ENCODE assay signal across 9 cellular contexts in the genomic region with DNA sequence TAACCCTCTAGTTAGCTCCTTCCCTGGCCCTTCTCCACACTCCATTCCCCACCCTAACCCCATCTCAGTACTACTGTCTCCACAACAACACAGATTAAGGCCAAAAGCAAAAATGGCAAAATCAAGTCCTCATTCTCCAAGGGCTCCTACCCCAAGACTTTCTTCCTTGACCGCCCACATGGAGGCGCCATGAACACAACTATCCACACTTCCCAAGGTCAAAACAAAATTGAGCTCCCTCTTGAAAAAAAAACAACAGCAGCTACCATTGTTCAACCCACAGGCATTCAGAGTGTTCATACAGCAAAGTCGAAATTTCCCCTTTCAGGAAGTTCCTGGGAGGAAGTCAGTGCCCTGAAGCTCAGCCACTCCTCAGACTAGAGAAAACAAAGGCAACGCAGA. TPM values are rescaled to one million over a fixed set of nuclear protein-coding genes. Genes with fewer than 3 reads are reported as not detected.
DNase-seq lines count a peak whose midpoint lies in the region; FAIRE-seq and TF ChIP-seq lines count a peak whose summit lies in the region.
"Had no signal": no experiment of that assay in that cellular context is flagged by ENCODE, and none has a peak within 500 bp of the region (broad histone marks: within the 10 kb centered on the region; RNA-seq: fewer than 3 reads in every experiment).

No MANE protein-coding gene starts in this region.

- TF ChIP-seq POLR2A in H1 (IDR thresholded peaks at IDR 0.05; ENCODE audit: control extremely low read depth in 1 of 2, low read depth in 2 of 2, low read length in 2 of 2): no peak

- DNase-seq in ELR (ENCODE audit: low read depth): peak; percentile 80
- DNase-seq in MG63: peak; percentile 17
- peak; percentile 40 to 43 for DNase-seq in activated CD4-positive, alpha-beta T cell treated with anti-CD3 and anti-CD28 coated beads, Interleukin-2, amount 50 U/mL, for 4 hours
- peak in 1 of 2 experiments; percentile 44 for DNase-seq in H1 (ENCODE audit: low read depth in 1 of 2, low spot score in 2 of 2)
- DNase-seq in stromal cell of bone marrow (ENCODE audit: low read depth): peak; percentile 75
- DNase-seq in NCI-H187 treated with DMSO at 0.1 percent for 48 hours (lab: John Stamatoyannopoulos, UW): no peak
- DNase-seq in NCI-H2196 treated with DMSO at 0.1 percent for 48 hours (lab: John Stamatoyannopoulos, UW; ENCODE audit: unreplicated experiment): no peak

- H4K20me1 ChIP-seq in H1 (replicated peaks in 1 of 2; ENCODE audit: control insufficient read depth in 1 of 2, insufficient read depth in 2 of 2, low read length in 2 of 2): peaks cover 0 to 3% of the 10 kb centered on the region in 2 experiments

- no peak overlapping the region for H2AK5ac ChIP-seq in H1 (ENCODE audit: low read depth, low read length)

- H3K4ac ChIP-seq in H1 (replicated peaks; ENCODE audit: insufficient read length, low read depth, low read length): no peak overlapping the region

- CTCF ChIA-PET in H1 (lab: Charles Lee; ENCODE audit: partially characterized antibody): interaction anchor here (0.5 to 4.5 kb wide), 44 partner anchors 9 to 288 kb away, joined by 3 to 76 read pairs (median 5); no protein-coding TSS in a partner anchor

- H2BK15ac ChIP-seq in H1 (ENCODE audit: low read length): no peak overlapping the region

- H3K56ac ChIP-seq in H1 (replicated peaks; ENCODE audit: insufficient read length, low read depth, low read length): no peak overlapping the region

- H3K4me2 ChIP-seq in H1 (ENCODE audit: insufficient read depth in 1 of 2, low read depth in 2 of 2, low read length in 2 of 2): peak overlapping the region in 1 of 2 experiments; percentile 17; a peak in 2 of 4 replicates

- H3K36me3 ChIP-seq in MG63 (no peaks in the 10 kb centered on the region), H1 (ENCODE audit: control insufficient read depth in 2 of 4, insufficient read depth in 4 of 4, low read length in 3 of 4) (no peaks in the 10 kb centered on the region; a peak in 1 of 8 replicates), mesodermal cell (ENCODE audit: control insufficient read depth, insufficient read depth, low read length) (peaks cover 9% of the 10 kb centered on the region)

- H3K79me2 ChIP-seq in H1 (ENCODE audit: control insufficient read depth in 1 of 2, insufficient read depth in 2 of 2, low read length in 2 of 2): peaks cover 3 to 85% of the 10 kb centered on the region in 2 experiments; a peak in 3 of 4 replicates

- TF ChIP-seq RAD21 in H1 (IDR thresholded peaks at IDR 0.05 in 1 of 2, conservative IDR thresholded peaks at IDR 0.05 in 1 of 2; ENCODE audit: low read depth in 2 of 2, low read length in 2 of 2): peak; percentile 83 to 90

- H4K8ac ChIP-seq in H1 (ENCODE audit: extremely low read depth, insufficient read depth, low read length): no peak overlapping the region

- H3K4me1 ChIP-seq in H1 (replicated peaks in 1 of 4; ENCODE audit: control insufficient read depth in 3 of 4, insufficient read depth in 4 of 4, low read length in 3 of 4) (peaks cover 0 to 11% (median 10%) of the 10 kb centered on the region in 4 experiments; a peak in 3 of 7 replicates), mesodermal cell (ENCODE audit: control insufficient read depth, insufficient read depth, low read length, poor library complexity, severe bottlenecking) (peaks cover 24% of the 10 kb centered on the region)

- POLR2A ChIA-PET in H1 (lab: Charles Lee; ENCODE audit: partially characterized antibody): interaction anchor here (0.9 to 1.9 kb wide), 4 partner anchors 8 to 319 kb away, joined by 4 to 6 read pairs (median 4); a partner anchor contains a TSS

- H3K9ac ChIP-seq in H1 (replicated peaks in 1 of 4; ENCODE audit: extremely low read depth in 1 of 4, low read depth in 3 of 4, low read length in 3 of 4): no peak overlapping the region

- peak; percentile 85 for FAIRE-seq in H1 (lab: Jason Lieb, UNC)
- FAIRE-seq: colon had no signal

- H3K79me1 ChIP-seq in H1 (ENCODE audit: low read depth, low read length): no peaks in the 10 kb centered on the region; the same call in 1 of the 2 replicates

- H4K91ac ChIP-seq in H1 (replicated peaks; ENCODE audit: insufficient read length, low read length): no peak overlapping the region

- H2BK12ac ChIP-seq in H1 (ENCODE audit: low read depth, low read length): no peak overlapping the region

- no peak overlapping the region for H4K5ac ChIP-seq in H1 (ENCODE audit: insufficient read length, low read depth, low read length)

- H2AFZ ChIP-seq in H1 (ENCODE audit: low read length): no peak overlapping the region

- H3K4me3 ChIP-seq in MG63: no peak overlapping the region
- H3K4me3 ChIP-seq in H1 (ENCODE audit: extremely low read depth in 1 of 4, insufficient read depth in 2 of 4, low read depth in 3 of 4, low read length in 4 of 4): no peak overlapping the region
- no peak overlapping the region for H3K4me3 ChIP-seq in mesodermal cell (ENCODE audit: extremely low read depth, insufficient read depth, low read length, poor library complexity, severe bottlenecking)

- H3K23ac ChIP-seq in H1 (ENCODE audit: insufficient read length): no peak overlapping the region

- no peak overlapping the region for H2BK20ac ChIP-seq in H1 (ENCODE audit: low read length)

- H3K9me3 ChIP-seq in MG63 (no peaks in the 10 kb centered on the region), H1 (ENCODE audit: insufficient read depth in 2 of 2, low read depth in 1 of 2, low read length in 1 of 2) (no peaks in the 10 kb centered on the region), mesodermal cell (ENCODE audit: control insufficient read depth, low read length) (no peaks in the 10 kb centered on the region)

- 41% methylated on average over 4 of the region's 4 CpGs; no CpG with 5 or more reads in 1 of the 2 experiments for WGBS in H1 (ENCODE audit: extremely low coverage in 1 of 2, insufficient coverage in 1 of 2, insufficient read length in 1 of 2, insufficient replicate concordance in 2 of 2, low coverage in 1 of 2, low lambda C conversion rate in 2 of 2, missing lambda C conversion rate in 1 of 2), 2 experiments
- WGBS in mesodermal cell (ENCODE audit: insufficient coverage in 2 of 2), 2 experiments: 37 to 49% methylated on average over 3 to 4 of the region's 4 CpGs

- no peak overlapping the region; the same call in 1 of the 2 replicates for H2BK5ac ChIP-seq in H1 (ENCODE audit: low read depth, low read length)

- H2BK120ac ChIP-seq in H1 (replicated peaks; ENCODE audit: low read depth, low read length): no peak overlapping the region

- TF ChIP-seq CTCF in H1 (IDR thresholded peaks at IDR 0.05; ENCODE audit: control extremely low read depth in 1 of 3, insufficient read depth in 1 of 3, low read depth in 1 of 3, low read length in 3 of 3): peak; percentile 50 to 76 (median 75)

- TF ChIP-seq EP300 in H1 (IDR thresholded peaks at IDR 0.05; ENCODE audit: borderline replicate concordance in 1 of 2, low read depth in 2 of 2, low read length in 2 of 2): no peak

- H3K27me3 ChIP-seq in MG63 (no peaks in the 10 kb centered on the region), H1 (replicated peaks in 1 of 4; ENCODE audit: control insufficient read depth in 3 of 4, extremely low read depth in 1 of 4, insufficient read depth in 3 of 4, low read length in 3 of 4) (no peaks in the 10 kb centered on the region)

- no peaks in the 10 kb centered on the region for H3K23me2 ChIP-seq in H1 (ENCODE audit: low read depth, low read length)

- no peak overlapping the region for H3K18ac ChIP-seq in H1 (ENCODE audit: extremely low read depth, low read length)

- H3K27ac ChIP-seq in H1 (ENCODE audit: low read depth, low read length) (no peak overlapping the region; the same call in 1 of the 2 replicates), mesodermal cell (ENCODE audit: low read depth, low read length, severe bottlenecking) (peak overlapping the region; percentile 67)

- H3K14ac ChIP-seq in H1 (ENCODE audit: insufficient read length): no peak overlapping the region

TF ChIP-seq in H1, 55 proteins besides CTCF, POLR2A, EP300 and RAD21:
- TF ChIP-seq YY1 (IDR thresholded peaks at IDR 0.05; ENCODE audit: low read depth, low read length): peak; percentile 67; the same call in 1 of the 2 replicates
- no peak for TF ChIP-seq EGR1 (IDR thresholded peaks at IDR 0.05; ENCODE audit: borderline replicate concordance, low read depth, low read length)

RNA-seq across cellular contexts. Expression of a gene that starts 54.4 kb away (rescaled TPM):
- total RNA-seq in MG63 (2014; rRNA removed; shearing (Covaris generic); ENCODE audit: low replicate concordance): 13.2 and 20.2 TPM in 2 replicates
- 58.6 and 63.8 TPM in 2 replicates for total RNA-seq in H1 (2021; fragmentation: NEBNext Ultra II Directional; extraction: Animal tissue kit (Norgen Biotek cat#: 25700))
- polyA plus RNA-seq in H1 (2011; rRNA removed): 16.4 and 22.8 TPM in 2 replicates
- 18.8 TPM for polyA plus RNA-seq in H1 (2011; cell fraction: cytosol; rRNA removed)
- polyA plus RNA-seq in H1 (2011; cell fraction: nucleus; rRNA removed): 20.1 TPM
- 22.8 to 37.7 TPM (median 30.2 TPM) in 4 replicates for polyA plus RNA-seq in H1 (2012, experiment 1 of 2)
- polyA plus RNA-seq in H1 (2012, experiment 2 of 2): 2.3 TPM
- polyA plus RNA-seq in H1 (2013, experiment 1 of 2): 33.6 TPM
- polyA plus RNA-seq in H1 (2013, experiment 2 of 2): 28.9 TPM
- polyA minus RNA-seq in H1 (2011; rRNA and poly(A)+ RNA removed): 93.6 and 106 TPM in 2 replicates
- 28.7 TPM for polyA minus RNA-seq in H1 (2011; cell fraction: cytosol; rRNA and poly(A)+ RNA removed)
- 63.2 TPM for polyA minus RNA-seq in H1 (2011; cell fraction: nucleus; rRNA and poly(A)+ RNA removed)
- polyA plus RNA-seq in mesodermal cell (2013, experiment 1 of 2): 35.0 TPM
- 31.6 TPM for polyA plus RNA-seq in mesodermal cell (2013, experiment 2 of 2)

Comparison
In these comparisons a context has a peak if more than half of its experiments do, and no peak if none do; other contexts are left out.
1. DNase-seq: peak in ELR (single experiment), MG63 (single experiment), activated CD4-positive, alpha-beta T cell treated with anti-CD3 and anti-CD28 coated beads, Interleukin-2, amount 50 U/mL, for 4 hours (2 of 2) and stromal cell of bone marrow (single experiment); none in NCI-H187 treated with DMSO at 0.1 percent for 48 hours (single experiment) and NCI-H2196 treated with DMSO at 0.1 percent for 48 hours (single experiment).